ENCODE assay signal across 8 cellular contexts in genomic region chr5:177447066-177447610, GRCh38. TPM values are rescaled to one million over a fixed set of nuclear protein-coding genes. Genes with fewer than 3 reads are reported as not detected.
DNase-seq lines count a peak whose midpoint lies in the region; ATAC-seq and TF ChIP-seq lines count a peak whose summit lies in the region.
"Had no signal": no experiment of that assay in that cellular context is flagged by ENCODE, and none has a peak within 500 bp of the region (broad histone marks: within the 10 kb centered on the region; RNA-seq: fewer than 3 reads in every experiment).

No MANE protein-coding gene starts in this region.

- H3K27me3 Mint-ChIP-seq in HFFc6 (ENCODE audit: insufficient read depth) = peaks cover 6% of the 10 kb centered on the region
- H3K27me3 Mint-ChIP-seq in activated B cell treated with CpG ODN at 0.5 μM for 24 hours = no peaks in the 10 kb centered on the region

- CTCF ChIA-PET in activated B cell treated with CpG ODN at 0.5 μM for 24 hours (lab: Charles Lee) = interaction anchor here (1.6 to 13.5 kb wide), 3 partner anchors 16 to 44 kb away, joined by 4 to 293 read pairs (median 29); partner anchors contain the start of gene PFN3

- H3K27ac Mint-ChIP-seq in HFFc6 (peak overlapping the region; percentile 73), activated B cell treated with CpG ODN at 0.5 μM for 24 hours (no peak overlapping the region)
- H3K27ac Mint-ChIP-seq: nephron had no signal

- in situ Hi-C loops in GM13977 (cut with MboI; ENCODE audit: low pct_unique_long_range_greater_than_20kb, low sequenced_read_pairs, unreplicated experiment) = no loop called here

- H3K9me3 Mint-ChIP-seq in HFFc6 (no peaks in the 10 kb centered on the region), activated B cell treated with CpG ODN at 0.5 μM for 24 hours (no peaks in the 10 kb centered on the region)
- H3K9me3 Mint-ChIP-seq: nephron had no signal

- POLR2A ChIA-PET in activated B cell treated with CpG ODN at 0.5 μM for 24 hours (lab: Charles Lee) = interaction anchor here (0.5 to 11.5 kb wide), 7 partner anchors 8 to 60 kb away, joined by 3 to 296 read pairs (median 6); partner anchors contain the start of gene GRK6

- H3K4me1 Mint-ChIP-seq in HFFc6 (ENCODE audit: low read depth) (peaks cover 24% of the 10 kb centered on the region), activated B cell treated with CpG ODN at 0.5 μM for 24 hours (peaks cover 44% of the 10 kb centered on the region)

- H3K36me3 Mint-ChIP-seq in HFFc6 (ENCODE audit: low read depth) (no peaks in the 10 kb centered on the region), activated B cell treated with CpG ODN at 0.5 μM for 24 hours (ENCODE audit: low read depth) (peaks cover 10% of the 10 kb centered on the region)

- ATAC-seq in activated B cell treated with CpG ODN at 0.5 μM for 24 hours (ENCODE audit: low read depth) (peak; percentile 9), left lobe of liver (peak; percentile 24)

- DNase-seq in GM13977 (ENCODE audit: low spot score) = peak; percentile 91
- no peak for DNase-seq in HFFc6
- DNase-seq in NCI-H1092 treated with DMSO at 0.1 percent for 48 hours (lab: John Stamatoyannopoulos, UW) = peak; percentile 59
- DNase-seq in activated B cell treated with CpG ODN at 0.5 μM for 24 hours = no peak
- peak; percentile 70 for DNase-seq in cerebellum (ENCODE audit: low spot score)
- DNase-seq in left lobe of liver (ENCODE audit: low spot score) = no peak
- DNase-seq in stimulated activated CD8-positive, alpha-beta memory T cell treated with anti-CD3 and anti-CD28 coated beads, Interleukin-15, amount 100 ng/mL, for 48 hours (ENCODE audit: low read depth in 2 of 2) = peak; percentile 54 to 56

- intact Hi-C loops in activated B cell treated with CpG ODN at 0.5 μM for 24 hours (cut with micrococcal nuclease) = loop anchor here (2.0 kb wide), 1 partner anchor 42 kb away; no protein-coding TSS in a partner anchor

- H3K4me3 Mint-ChIP-seq in HFFc6 (peak overlapping the region; percentile 77), activated B cell treated with CpG ODN at 0.5 μM for 24 hours (peak overlapping the region; percentile 65)

- TF ChIP-seq CTCF in GM13977 (IDR thresholded peaks at IDR 0.05; ENCODE audit: extremely low read depth, insufficient read depth, missing control alignments) (no peak), HFFc6 (IDR thresholded peaks at IDR 0.05) (no peak), activated B cell treated with CpG ODN at 0.5 μM for 24 hours (IDR thresholded peaks at IDR 0.05) (no peak)

RNA-seq across cellular contexts. Expression of gene PRR7, which starts 0.5 kb away (rescaled TPM):
- total RNA-seq in HFFc6 (2021; fragmentation: NEBNext Ultra II Directional; extraction: Animal tissue kit (Norgen Biotek cat#: 25700)) = 10 to 100 TPM in 4 of 6 experiments, 1 to 10 TPM in 2; 8.9 to 16.9 (median 10.4) TPM
- total RNA-seq in activated B cell treated with CpG ODN at 0.5 μM for 24 hours (2.4 and 3.2 TPM in 2 replicates), cerebellum (5.9 TPM), left lobe of liver (0.63 TPM)

RNA-seq across cellular contexts. Expression of gene GRK6, which starts 20.7 kb away (rescaled TPM):
- total RNA-seq in HFFc6 (2021; fragmentation: NEBNext Ultra II Directional; extraction: Animal tissue kit (Norgen Biotek cat#: 25700)) = 10 to 100 TPM; 25.8 to 30.7 (median 28.0) TPM
- total RNA-seq in activated B cell treated with CpG ODN at 0.5 μM for 24 hours (90.6 and 92.6 TPM in 2 replicates), cerebellum (16.2 TPM), left lobe of liver (9.8 TPM)

RNA-seq across cellular contexts. Expression of gene DBN1, which starts 26.3 kb away (rescaled TPM):
- total RNA-seq in HFFc6 (2021; fragmentation: NEBNext Ultra II Directional; extraction: Animal tissue kit (Norgen Biotek cat#: 25700)) = 100 to 1,000 TPM; 346 to 394 (median 358) TPM
- 2.0 and 3.9 TPM in 2 replicates for total RNA-seq in activated B cell treated with CpG ODN at 0.5 μM for 24 hours
- 139 TPM for total RNA-seq in cerebellum
- total RNA-seq in left lobe of liver = 1.7 TPM

RNA-seq across cellular contexts. Expression of gene F12, which starts 37.8 kb away (rescaled TPM):
- total RNA-seq in HFFc6 (2021; fragmentation: NEBNext Ultra II Directional; extraction: Animal tissue kit (Norgen Biotek cat#: 25700)) = 1 to 10 TPM in 1 of 6 experiments, under 1 TPM in 5; 0.63 to 1.2 (median 0.87) TPM
- total RNA-seq in activated B cell treated with CpG ODN at 0.5 μM for 24 hours = 0.31 TPM in 1 of 2 replicates, not detected in the other
- total RNA-seq in cerebellum = 3.3 TPM
- total RNA-seq in left lobe of liver = 292 TPM

RNA-seq across cellular contexts. Expression of gene PFN3, which starts 46.7 kb away (rescaled TPM):
- not detected for total RNA-seq in HFFc6 (2021; fragmentation: NEBNext Ultra II Directional; extraction: Animal tissue kit (Norgen Biotek cat#: 25700))
- not detected in 2 replicates for total RNA-seq in activated B cell treated with CpG ODN at 0.5 μM for 24 hours
- total RNA-seq in cerebellum = not detected
- not detected for total RNA-seq in left lobe of liver

Comparison
In these comparisons a context has a peak if more than half of its experiments do, and no peak if none do; other contexts are left out.
1. DNase-seq: peak in GM13977 (single experiment), NCI-H1092 treated with DMSO at 0.1 percent for 48 hours (single experiment), cerebellum (single experiment) and stimulated activated CD8-positive, alpha-beta memory T cell treated with anti-CD3 and anti-CD28 coated beads, Interleukin-15, amount 100 ng/mL, for 48 hours (2 of 2); none in HFFc6 (single experiment), activated B cell treated with CpG ODN at 0.5 μM for 24 hours (single experiment) and left lobe of liver (single experiment).
2. RNA of gene DBN1, which starts 26.3 kb away (total RNA-seq): 346 to 394 TPM in HFFc6 and 139 TPM in cerebellum (single experiment); 2.0 to 3.9 TPM in activated B cell treated with CpG ODN at 0.5 μM for 24 hours and 1.7 TPM in left lobe of liver (single experiment); every median in the first group is over 10 times any median in the second.